17 cellular contexts compared by ENCODE assay signal in the genomic region with DNA sequence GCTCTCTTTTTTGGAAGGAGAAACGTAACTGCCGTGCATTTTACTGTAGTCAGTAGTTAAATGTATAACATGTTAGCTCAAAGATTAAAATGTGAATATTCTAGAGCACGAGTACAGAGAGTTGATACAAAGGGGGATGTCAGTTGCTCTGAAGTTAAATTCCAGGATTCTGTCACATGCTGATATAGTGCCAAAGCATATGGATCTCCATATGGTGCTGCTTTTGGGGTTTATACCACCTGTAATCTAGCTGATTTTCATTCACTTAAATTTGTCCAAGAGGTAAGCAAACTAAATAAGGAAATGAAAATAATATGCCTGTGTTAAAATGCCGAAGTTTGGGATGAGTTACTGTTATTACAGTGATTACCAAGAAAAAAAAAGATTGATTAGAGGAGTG.
"Had no signal": no experiment of that assay in that cellular context is flagged by ENCODE, and none has a peak within 500 bp of the region (broad histone marks: within the 10 kb centered on the region; RNA-seq: fewer than 3 reads in every experiment).

No MANE protein-coding gene starts in this region.

- DNase-seq: activated CD4-positive, alpha-beta T cell treated with anti-CD3 and anti-CD28 coated beads for 36 hours; activated CD8-positive, alpha-beta memory T cell treated with anti-CD3 and anti-CD28 coated beads, Interleukin-2, amount 50 U/mL, for 4 hours; activated CD8-positive, alpha-beta T cell treated with anti-CD3 and anti-CD28 coated beads for 36 hours; aorta; central memory CD4-positive, alpha-beta T cell; Kasumi-1; NCI-H1105 treated with DMSO at 0.1 percent for 48 hours; NCI-H1436 treated with DMSO at 0.1 percent for 48 hours; NCI-H1930; NCI-H2107; NCI-H510A treated with DMSO at 0.1 percent for 48 hours; Peyer's patch; Right ventricle myocardium superior; SJCRH30; SK-N-SH; T-helper 1 cell; WERI-Rb-1 had no signal

- ATAC-seq: activated CD4-positive, alpha-beta T cell treated with anti-CD3 and anti-CD28 coated beads for 36 hours; activated CD8-positive, alpha-beta T cell treated with anti-CD3 and anti-CD28 coated beads for 36 hours had no signal
